In genomic region chr17:3969963-3970362, GRCh38 we compare ENCODE assay signal across 40 cellular contexts. TPM values are rescaled to one million over a fixed set of nuclear protein-coding genes. Genes with fewer than 3 reads are reported as not detected.
"Had no signal": no experiment of that assay in that cellular context is flagged by ENCODE, and none has a peak within 500 bp of the region (broad histone marks: within the 10 kb centered on the region; RNA-seq: fewer than 3 reads in every experiment).

No MANE protein-coding gene starts in this region.

- H3K27me3 ChIP-seq: ascending aorta had no signal

- H3K36me3 Mint-ChIP-seq: activated CD4-positive, alpha-beta memory T cell treated with anti-CD3 and anti-CD28 coated beads for 36 hours; activated naive CD4-positive, alpha-beta T cell treated with anti-CD3 and anti-CD28 coated beads, Interleukin-2, amount 50 U/mL, for 24 hours; activated naive CD8-positive, alpha-beta T cell; activated naive CD8-positive, alpha-beta T cell treated with anti-CD3 and anti-CD28 coated beads, Interleukin-2, amount 10 ng/mL, durations not matched to agents 7 days and 5 days; brain had no signal

- H3K4me3 ChIP-seq: ascending aorta, cardiac muscle cell had no signal

- H3K4me3 Mint-ChIP-seq: activated B cell treated with CpG ODN at 0.5 μM for 24 hours; activated CD4-positive, alpha-beta memory T cell treated with anti-CD3 and anti-CD28 coated beads for 36 hours; activated CD4-positive, alpha-beta T cell treated with anti-CD3 and anti-CD28 coated beads, Interleukin-2, amount 10 ng/mL, durations not matched to agents 24 days and 14 days; activated CD8-positive, alpha-beta T cell treated with anti-CD3 and anti-CD28 coated beads for 36 hours; activated naive CD4-positive, alpha-beta T cell treated with anti-CD3 and anti-CD28 coated beads, Interleukin-2, amount 10 ng/mL, durations not matched to agents 7 days and 5 days; activated naive CD4-positive, alpha-beta T cell treated with anti-CD3 and anti-CD28 coated beads, Interleukin-2, amount 50 U/mL, for 24 hours; activated naive CD8-positive, alpha-beta T cell; activated naive CD8-positive, alpha-beta T cell treated with anti-CD3 and anti-CD28 coated beads, Interleukin-2, amount 10 ng/mL, durations not matched to agents 7 days and 5 days; activated naive CD8-positive, alpha-beta T cell treated with anti-CD3 and anti-CD28 coated beads, Interleukin-2, amount 50 U/mL, for 24 hours; activated T-cell treated with anti-CD3 and anti-CD28 coated beads, Interleukin-2, amount 50 U/mL, for 4 hours; activated T-helper 1 cell treated with anti-CD3 and anti-CD28 coated beads, Interleukin-12 subunit alpha, Interleukin-12 subunit beta, Interleukin-2, Interleukin-4 antibody, amounts not matched to agents 30 ng/mL and 10 ng/mL and 1 ng/mL, durations not matched to agents 14 hours and 24 hours and 36 hours; activated T-helper 17 cell treated with anti-CD3 and anti-CD28 coated beads, Interleukin-2, amount 50 U/mL, for 72 hours; brain; central memory CD8-positive, alpha-beta T cell; T-helper 1 cell treated with Interleukin-12 subunit alpha and Interleukin-12 subunit beta and Interleukin-4 antibody, amounts not matched to agents 30 μg/mL and 1 μg/mL, for 36 hours; T-helper 2 cell treated with Interferon-gamma antibody and Interleukin-4, amounts not matched to agents 5 μg/mL and 100 μg/mL, for 36 hours had no signal

- H3K27ac Mint-ChIP-seq: activated CD4-positive, alpha-beta T cell treated with anti-CD3 and anti-CD28 coated beads, Interleukin-2, amount 10 ng/mL, durations not matched to agents 24 days and 14 days; activated CD8-positive, alpha-beta T cell treated with anti-CD3 and anti-CD28 coated beads for 36 hours; activated naive CD4-positive, alpha-beta T cell treated with anti-CD3 and anti-CD28 coated beads, Interleukin-2, amount 10 ng/mL, durations not matched to agents 7 days and 5 days; activated naive CD4-positive, alpha-beta T cell treated with anti-CD3 and anti-CD28 coated beads, Interleukin-2, amount 50 U/mL, for 24 hours; activated naive CD8-positive, alpha-beta T cell; activated naive CD8-positive, alpha-beta T cell treated with anti-CD3 and anti-CD28 coated beads, Interleukin-2, amount 10 ng/mL, durations not matched to agents 7 days and 5 days; activated naive CD8-positive, alpha-beta T cell treated with anti-CD3 and anti-CD28 coated beads, Interleukin-2, amount 50 U/mL, for 24 hours; activated T-cell treated with anti-CD3 and anti-CD28 coated beads, Interleukin-2, amount 50 U/mL, for 72 hours; activated T-helper 1 cell treated with anti-CD3 and anti-CD28 coated beads, Interleukin-12 subunit alpha, Interleukin-12 subunit beta, Interleukin-2, Interleukin-4 antibody, amounts not matched to agents 30 ng/mL and 10 ng/mL and 1 ng/mL, durations not matched to agents 14 hours and 24 hours and 36 hours; activated T-helper 17 cell treated with anti-CD3 and anti-CD28 coated beads, Interleukin-2, amount 50 U/mL, for 72 hours; brain; T-helper 1 cell treated with Interleukin-12 subunit alpha and Interleukin-12 subunit beta and Interleukin-4 antibody, amounts not matched to agents 30 μg/mL and 1 μg/mL, for 36 hours had no signal

- H3K36me3 ChIP-seq: ascending aorta, cardiac muscle cell had no signal

- DNase-seq: activated B cell treated with CpG ODN at 0.5 μM for 24 hours; activated CD4-positive, alpha-beta memory T cell treated with anti-CD3 and anti-CD28 coated beads for 36 hours; activated CD4-positive, alpha-beta T cell treated with anti-CD3 and anti-CD28 coated beads for 4 hours; activated CD4-positive, alpha-beta T cell treated with anti-CD3 and anti-CD28 coated beads, Interleukin-2, amount 10 ng/mL, durations not matched to agents 24 days and 14 days; activated CD4-positive, alpha-beta T cell treated with anti-CD3 and anti-CD28 coated beads, Interleukin-2, amount 50 U/mL, for 1 hour; activated CD4-positive, alpha-beta T cell treated with anti-CD3 and anti-CD28 coated beads, Interleukin-2, amount 50 U/mL, for 4 hours; activated CD4-positive, CD25-positive, alpha-beta regulatory T cell treated with anti-CD3 and anti-CD28 coated beads, Interleukin-2, amount 50 U/mL, for 72 hours; activated CD8-positive, alpha-beta memory T cell treated with anti-CD3 and anti-CD28 coated beads, Interleukin-2, amount 50 U/mL, for 4 hours; activated CD8-positive, alpha-beta T cell treated with anti-CD3 and anti-CD28 coated beads for 36 hours; activated effector memory CD4-positive, alpha-beta T cell treated with Interleukin-2 at 50 U/mL for 16 hours; activated gamma-delta T cell; activated naive CD4-positive, alpha-beta T cell treated with anti-CD3 and anti-CD28 coated beads, Interleukin-2, amount 10 ng/mL, durations not matched to agents 7 days and 5 days; activated naive CD4-positive, alpha-beta T cell treated with Interleukin-2 at 50 U/mL for 16 hours; activated naive CD8-positive, alpha-beta T cell treated with anti-CD3 and anti-CD28 coated beads, Interleukin-2, amount 10 ng/mL, durations not matched to agents 7 days and 5 days; activated naive CD8-positive, alpha-beta T cell treated with anti-CD3 and anti-CD28 coated beads, Interleukin-2, amount 50 U/mL, for 24 hours; activated T-cell treated with anti-CD3 and anti-CD28 coated beads for 4 hours; activated T-cell treated with anti-CD3 and anti-CD28 coated beads, Interleukin-2, amount 50 U/mL, for 1 hour; activated T-cell treated with anti-CD3 and anti-CD28 coated beads, Interleukin-2, amount 50 U/mL, for 4 hours; activated T-cell treated with anti-CD3 and anti-CD28 coated beads, Interleukin-2, amount 50 U/mL, for 72 hours; amygdala; anterior cingulate cortex; caudate nucleus; cerebellar nuclear complex; T-helper 1 cell; T-helper 2 cell; T-helper 9 cell had no signal

- H3K4me1 Mint-ChIP-seq: brain had no signal

- H3K27ac ChIP-seq: ascending aorta, cardiac muscle cell, VCaP had no signal

- H3K9me3 Mint-ChIP-seq: activated B cell treated with CpG ODN at 0.5 μM for 24 hours; activated CD8-positive, alpha-beta T cell treated with anti-CD3 and anti-CD28 coated beads for 36 hours; activated naive CD4-positive, alpha-beta T cell treated with anti-CD3 and anti-CD28 coated beads, Interleukin-2, amount 50 U/mL, for 24 hours; activated naive CD8-positive, alpha-beta T cell treated with anti-CD3 and anti-CD28 coated beads, Interleukin-2, amount 50 U/mL, for 24 hours had no signal

- H3K27me3 Mint-ChIP-seq: activated B cell treated with CpG ODN at 0.5 μM for 24 hours; activated CD4-positive, alpha-beta memory T cell treated with anti-CD3 and anti-CD28 coated beads for 36 hours; activated CD8-positive, alpha-beta T cell treated with anti-CD3 and anti-CD28 coated beads for 36 hours; activated naive CD4-positive, alpha-beta T cell treated with anti-CD3 and anti-CD28 coated beads, Interleukin-2, amount 50 U/mL, for 24 hours; activated naive CD8-positive, alpha-beta T cell; activated naive CD8-positive, alpha-beta T cell treated with anti-CD3 and anti-CD28 coated beads, Interleukin-2, amount 50 U/mL, for 24 hours; activated T-helper 17 cell treated with anti-CD3 and anti-CD28 coated beads, Interleukin-2, amount 50 U/mL, for 72 hours; central memory CD8-positive, alpha-beta T cell had no signal

RNA-seq across cellular contexts. Expression of gene P2RX1, which starts 53.7 kb away (rescaled TPM):
- total RNA-seq: activated CD8-positive, alpha-beta memory T cell treated with anti-CD3 and anti-CD28 coated beads for 36 hours; ascending aorta; bronchial epithelial cell; chondrocyte had no signal
